In the genomic region with DNA sequence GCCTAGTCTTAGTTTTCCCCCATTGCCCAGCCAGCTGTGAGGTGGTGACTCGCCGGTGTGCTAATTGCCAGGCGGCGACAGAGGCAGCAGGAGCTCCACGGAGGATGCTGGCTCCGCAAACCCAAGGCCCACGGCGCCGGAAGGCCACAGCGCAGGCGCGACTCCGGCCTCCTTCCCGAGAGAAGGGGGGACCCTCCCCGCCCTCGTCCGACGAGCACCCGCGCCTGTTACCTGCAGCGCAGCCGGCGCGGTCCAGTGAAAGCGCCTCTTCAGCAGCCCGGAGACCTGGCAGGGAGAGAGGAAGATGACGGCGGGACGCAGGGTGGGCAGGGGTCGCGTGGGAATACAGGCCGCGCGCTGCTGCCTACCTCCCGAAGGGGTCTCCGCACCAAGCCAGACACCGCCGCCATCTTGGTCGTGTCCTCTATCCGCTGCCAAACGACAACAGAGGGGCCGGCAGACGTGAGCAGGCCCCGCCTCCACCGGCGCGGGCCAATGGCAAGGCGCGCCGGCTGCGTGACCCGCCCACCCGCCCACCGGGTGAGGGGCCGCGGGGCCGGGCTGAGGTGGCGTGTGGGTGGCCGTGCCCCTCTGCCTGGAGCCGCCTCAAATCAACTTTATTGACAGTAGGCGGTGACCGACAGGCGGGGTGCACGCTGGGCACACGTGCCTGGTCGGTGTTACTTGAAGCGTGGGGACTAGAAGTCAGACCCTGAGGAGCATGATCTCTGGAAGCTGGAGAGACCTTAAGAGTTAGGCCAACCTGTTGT, we compare ENCODE assay signal across 8 cellular contexts. TPM values are rescaled to one million over a fixed set of nuclear protein-coding genes. Genes with fewer than 3 reads are reported as not detected.
DNase-seq lines count a peak whose midpoint lies in the region; ATAC-seq and TF ChIP-seq lines count a peak whose summit lies in the region.

TSS of gene PDHB (minus strand) at position 433 of the 770 bp plus-strand sequence. CDS start at position 410, 23 bp downstream.

- DNase-seq in EH (ENCODE audit: low read depth) (peak; percentile 91), GM23338 (ENCODE audit: low spot score) (peak; percentile 93), Kasumi-1 (lab: John Stamatoyannopoulos, UW) (peak; percentile 87 to 90), RWPE2 (ENCODE audit: low spot score) (peak; percentile 87), fibroblast of peridontal ligament (ENCODE audit: extremely low read depth) (peak; percentile 80)
- DNase-seq in activated T-helper 2 cell treated with anti-CD3 and anti-CD28 coated beads, Interferon-gamma antibody, Interleukin-2, Interleukin-4, amounts not matched to agents 10 μg/mL and 5 μg/mL and 100 μg/mL, durations not matched to agents 14 hours and 24 hours and 36 hours (ENCODE audit: low spot score) = peak; percentile 87
- DNase-seq in natural killer cell treated with Interleukin-12 subunit alpha and Interleukin-12 subunit beta and Interleukin-15 and Interleukin-18, amount 100 ng/mL, for 72 hours (ENCODE audit: low spot score) = peak; percentile 94
- DNase-seq in stimulated activated naive CD4-positive, alpha-beta T cell treated with Interleukin-2 at 50 U/mL for 16 hours (lab: John Stamatoyannopoulos, UW) = peak; percentile 89

- H3K4me1 ChIP-seq in GM23338 (ENCODE audit: insufficient read depth) = peaks cover 36% of the 10 kb centered on the region
- H3K4me1 ChIP-seq in RWPE2 (ENCODE audit: insufficient read depth, poor library complexity, severe bottlenecking) = peaks cover 17% of the 10 kb centered on the region

- peak within 1 kb of the TSS; percentile 93 for H3K4me2 ChIP-seq in GM23338

- peak within 1 kb of the TSS; percentile 90 for H3K4me3 Mint-ChIP-seq in GM23338
- peak within 1 kb of the TSS; percentile 90 for H3K4me3 Mint-ChIP-seq in activated T-helper 2 cell treated with anti-CD3 and anti-CD28 coated beads, Interferon-gamma antibody, Interleukin-2, Interleukin-4, amounts not matched to agents 10 μg/mL and 5 μg/mL and 100 μg/mL, durations not matched to agents 14 hours and 24 hours and 36 hours (ENCODE audit: low read depth)
- H3K4me3 Mint-ChIP-seq in natural killer cell treated with Interleukin-12 subunit alpha and Interleukin-12 subunit beta and Interleukin-15 and Interleukin-18, amount 100 ng/mL, for 72 hours = peak within 1 kb of the TSS; percentile 98

- H3K27ac Mint-ChIP-seq in GM23338 = peak within 1 kb of the TSS; percentile 97
- H3K27ac Mint-ChIP-seq in activated T-helper 2 cell treated with anti-CD3 and anti-CD28 coated beads, Interferon-gamma antibody, Interleukin-2, Interleukin-4, amounts not matched to agents 10 μg/mL and 5 μg/mL and 100 μg/mL, durations not matched to agents 14 hours and 24 hours and 36 hours = peak within 1 kb of the TSS; percentile 90
- peak within 1 kb of the TSS; percentile 91 to 95 for H3K27ac Mint-ChIP-seq in natural killer cell treated with Interleukin-12 subunit alpha and Interleukin-12 subunit beta and Interleukin-15 and Interleukin-18, amount 100 ng/mL, for 72 hours

- H3K9me2 ChIP-seq in GM23338 (ENCODE audit: insufficient read depth) = peaks cover 3% of the 10 kb centered on the region; the same call in 1 of the 2 replicates

- H3K79me2 ChIP-seq in GM23338 (replicated peaks; ENCODE audit: insufficient read depth) = peaks cover 29% of the 10 kb centered on the region

- H3K36me3 Mint-ChIP-seq in GM23338 (ENCODE audit: low read depth) = peaks cover 40% of the 10 kb centered on the region
- peaks cover 31% of the 10 kb centered on the region for H3K36me3 Mint-ChIP-seq in activated T-helper 2 cell treated with anti-CD3 and anti-CD28 coated beads, Interferon-gamma antibody, Interleukin-2, Interleukin-4, amounts not matched to agents 10 μg/mL and 5 μg/mL and 100 μg/mL, durations not matched to agents 14 hours and 24 hours and 36 hours (ENCODE audit: low read depth)
- H3K36me3 Mint-ChIP-seq in natural killer cell treated with Interleukin-12 subunit alpha and Interleukin-12 subunit beta and Interleukin-15 and Interleukin-18, amount 100 ng/mL, for 72 hours = peaks cover 5% of the 10 kb centered on the region

- ATAC-seq in GM23338 (peak; percentile 88), RWPE2 (ENCODE audit: low read depth) (peak; percentile 90)
- peak; percentile 97 to 98 for ATAC-seq in natural killer cell treated with Interleukin-12 subunit alpha and Interleukin-12 subunit beta and Interleukin-15 and Interleukin-18, amount 100 ng/mL, for 72 hours

- intact Hi-C loops in activated T-helper 2 cell treated with anti-CD3 and anti-CD28 coated beads, Interferon-gamma antibody, Interleukin-2, Interleukin-4, amounts not matched to agents 10 μg/mL and 5 μg/mL and 100 μg/mL, durations not matched to agents 14 hours and 24 hours and 36 hours (cut with micrococcal nuclease) = loop anchor here (1.0 to 10.0 kb wide), 6 partner anchors 39 to 199 kb away; partner anchors contain the start of genes ABHD6, HTD2, KCTD6 and RPP14

- H3K27me3 ChIP-seq in GM23338 (ENCODE audit: insufficient read depth) = no peaks in the 10 kb centered on the region
- H3K27me3 ChIP-seq in RWPE2 (ENCODE audit: insufficient read depth, poor library complexity, severe bottlenecking) = no peaks in the 10 kb centered on the region

- no peaks in the 10 kb centered on the region for H3K9me3 ChIP-seq in RWPE2 (ENCODE audit: severe bottlenecking)

- TF ChIP-seq CTCF in GM23338 (conservative IDR thresholded peaks at IDR 0.05; ENCODE audit: low read depth in 2 of 2) = no peak
- no peak for TF ChIP-seq CTCF in RWPE2 (IDR thresholded peaks at IDR 0.05; ENCODE audit: poor library complexity, severe bottlenecking)

- peaks cover 10% of the 10 kb centered on the region for H3K9me3 Mint-ChIP-seq in GM23338
- no peaks in the 10 kb centered on the region for H3K9me3 Mint-ChIP-seq in activated T-helper 2 cell treated with anti-CD3 and anti-CD28 coated beads, Interferon-gamma antibody, Interleukin-2, Interleukin-4, amounts not matched to agents 10 μg/mL and 5 μg/mL and 100 μg/mL, durations not matched to agents 14 hours and 24 hours and 36 hours
- no peaks in the 10 kb centered on the region for H3K9me3 Mint-ChIP-seq in natural killer cell treated with Interleukin-12 subunit alpha and Interleukin-12 subunit beta and Interleukin-15 and Interleukin-18, amount 100 ng/mL, for 72 hours

- H3K4me1 Mint-ChIP-seq in GM23338 = peaks cover 35% of the 10 kb centered on the region
- H3K4me1 Mint-ChIP-seq in activated T-helper 2 cell treated with anti-CD3 and anti-CD28 coated beads, Interferon-gamma antibody, Interleukin-2, Interleukin-4, amounts not matched to agents 10 μg/mL and 5 μg/mL and 100 μg/mL, durations not matched to agents 14 hours and 24 hours and 36 hours (ENCODE audit: low read depth) = peaks cover 36% of the 10 kb centered on the region
- peaks cover 19 to 23% of the 10 kb centered on the region in 2 donors for H3K4me1 Mint-ChIP-seq in natural killer cell treated with Interleukin-12 subunit alpha and Interleukin-12 subunit beta and Interleukin-15 and Interleukin-18, amount 100 ng/mL, for 72 hours (ENCODE audit: low read depth in 2 of 2)

- H3K36me3 ChIP-seq in GM23338 (ENCODE audit: insufficient read depth) (peaks cover 37% of the 10 kb centered on the region), RWPE2 (ENCODE audit: low read depth) (peaks cover 38% of the 10 kb centered on the region)

- H3K27me3 Mint-ChIP-seq in GM23338 (ENCODE audit: insufficient read depth, low read depth, poor library complexity) = peaks cover 12% of the 10 kb centered on the region
- peaks cover 5% of the 10 kb centered on the region for H3K27me3 Mint-ChIP-seq in activated T-helper 2 cell treated with anti-CD3 and anti-CD28 coated beads, Interferon-gamma antibody, Interleukin-2, Interleukin-4, amounts not matched to agents 10 μg/mL and 5 μg/mL and 100 μg/mL, durations not matched to agents 14 hours and 24 hours and 36 hours (ENCODE audit: low read depth)
- no peaks in the 10 kb centered on the region for H3K27me3 Mint-ChIP-seq in natural killer cell treated with Interleukin-12 subunit alpha and Interleukin-12 subunit beta and Interleukin-15 and Interleukin-18, amount 100 ng/mL, for 72 hours

- peaks cover 6% of the 10 kb centered on the region; the same call in 1 of the 2 replicates for H3F3A ChIP-seq in GM23338 (replicated peaks; ENCODE audit: low read depth)

- H2AFZ ChIP-seq in GM23338 = peak within 1 kb of the TSS; percentile 39; the same call in 1 of the 2 replicates

- peaks cover 3% of the 10 kb centered on the region; the same call in 1 of the 2 replicates for H4K20me1 ChIP-seq in GM23338 (replicated peaks; ENCODE audit: insufficient read depth)

- peak within 1 kb of the TSS; percentile 75 for H3K4me3 ChIP-seq in GM23338
- H3K4me3 ChIP-seq in RWPE2 (ENCODE audit: severe bottlenecking) = peak within 1 kb of the TSS; percentile 98

- peak within 1 kb of the TSS; percentile 94 for H3K27ac ChIP-seq in GM23338 (ENCODE audit: low read depth)
- peak within 1 kb of the TSS; percentile 54 for H3K27ac ChIP-seq in RWPE2 (ENCODE audit: poor library complexity, severe bottlenecking)

TF ChIP-seq in GM23338, 12 proteins besides CTCF, POLR2A, EP300 and RAD21:
- no peak for TF ChIP-seq JUNB (IDR thresholded peaks at IDR 0.05; ENCODE audit: unreplicated experiment)
- peak; percentile 86 for TF ChIP-seq POLR2AphosphoS5 (IDR thresholded peaks at IDR 0.05; ENCODE audit: low read depth)
- peak; percentile 37 for TF ChIP-seq CREB1 (CRISPR knock-in tag; IDR thresholded peaks at IDR 0.05; ENCODE audit: low read depth)

RNA-seq across cellular contexts. Expression of gene PDHB, which starts in this region (rescaled TPM):
- 153 and 222 TPM in 2 replicates for total RNA-seq in GM23338 (2014; rRNA removed; shearing (Covaris generic))
- 161 and 172 TPM in 2 replicates for polyA plus RNA-seq in GM23338 (2016; fragmentation: Nextera tagmentation; extraction: Ambion mirVana)
- total RNA-seq in activated T-helper 2 cell treated with anti-CD3 and anti-CD28 coated beads, Interferon-gamma antibody, Interleukin-2, Interleukin-4, amounts not matched to agents 10 μg/mL and 5 μg/mL and 100 μg/mL, durations not matched to agents 14 hours and 24 hours and 36 hours = 79.3 and 82.7 TPM in 2 replicates
- total RNA-seq in natural killer cell treated with Interleukin-12 subunit alpha and Interleukin-12 subunit beta and Interleukin-15 and Interleukin-18, amount 100 ng/mL, for 72 hours = 10 to 100 TPM; 30.6 to 41.7 TPM

Comparison
In these comparisons a context has a peak if more than half of its experiments do, and no peak if none do; other contexts are left out.
1. Peak in every context shown above with its lines: DNase-seq, ATAC-seq, H3K4me3 ChIP-seq and H3K27ac ChIP-seq.